In genomic region chr13:26300140-26300539, GRCh38 we compare ENCODE assay signal across 12 cellular contexts. TPM values are rescaled to one million over a fixed set of nuclear protein-coding genes. Genes with fewer than 3 reads are reported as not detected.
DNase-seq lines count a peak whose midpoint lies in the region; ATAC-seq and TF ChIP-seq lines count a peak whose summit lies in the region.
"Had no signal": no experiment of that assay in that cellular context is flagged by ENCODE, and none has a peak within 500 bp of the region (broad histone marks: within the 10 kb centered on the region; RNA-seq: fewer than 3 reads in every experiment).

No MANE protein-coding gene starts in this region.

- H3K4me1 ChIP-seq in HCT116 (ENCODE audit: control insufficient read depth in 1 of 2, insufficient read depth in 2 of 2, low read length in 2 of 2): peaks cover 22 to 31% of the 10 kb centered on the region in 2 experiments

- peak; percentile 73 for ATAC-seq in HCT116
- ATAC-seq in GM18870 (IDR thresholded peaks at IDR 0.05; ENCODE audit: unreplicated experiment): no peak
- no peak for ATAC-seq in HG03378 (IDR thresholded peaks at IDR 0.05; ENCODE audit: unreplicated experiment)

- no peaks in the 10 kb centered on the region for H3K36me3 ChIP-seq in HCT116 (ENCODE audit: control insufficient read depth in 1 of 2, insufficient read depth in 2 of 2, low read length in 2 of 2)

- intact Hi-C loops in HCT116 (cut with micrococcal nuclease): no loop called here

- H3K4me3 ChIP-seq in AG10803 (ENCODE audit: low read length) (no peak overlapping the region), HCT116 (replicated peaks in 1 of 2; ENCODE audit: low read depth in 1 of 2, low read length in 2 of 2) (no peak overlapping the region; a peak in 1 of 4 replicates), astrocyte of the spinal cord (ENCODE audit: low read depth, low read length) (no peak overlapping the region)

- H3K9ac ChIP-seq in HCT116 (ENCODE audit: low read length): no peak overlapping the region

- TF ChIP-seq CTCF in AG10803 (conservative IDR thresholded peaks at IDR 0.05; ENCODE audit: low read length): no peak
- no peak for TF ChIP-seq CTCF in HCT116 (IDR thresholded peaks at IDR 0.05 in 2 of 3, conservative IDR thresholded peaks at IDR 0.05 in 1 of 3; ENCODE audit: borderline replicate concordance in 1 of 3, insufficient read depth in 1 of 3, low read depth in 2 of 3, low read length in 2 of 3)
- TF ChIP-seq CTCF in astrocyte of the spinal cord (IDR thresholded peaks at IDR 0.05; ENCODE audit: low read depth, low read length): no peak

- H4K20me1 ChIP-seq in HCT116 (ENCODE audit: insufficient read depth): no peaks in the 10 kb centered on the region

- in situ Hi-C loops in astrocyte of the spinal cord (cut with HindIII; ENCODE audit: low sequenced_read_pairs): no loop called here

- no peak overlapping the region for H3K27ac ChIP-seq in HCT116 (ENCODE audit: low read depth, low read length)

- peaks cover 74% of the 10 kb centered on the region for H3K79me2 ChIP-seq in HCT116 (ENCODE audit: insufficient read depth, low read length)

- no peak overlapping the region for H2AFZ ChIP-seq in HCT116 (ENCODE audit: low read depth, low read length, poor library complexity, severe bottlenecking)

- H3K27me3 ChIP-seq in HCT116 (ENCODE audit: insufficient read depth, low read length): no peaks in the 10 kb centered on the region

- DNase-seq in AG10803 (ENCODE audit: low read depth) (peak; percentile 31), HCT116 (ENCODE audit: low read depth, low spot score) (peak; percentile 19), astrocyte of the spinal cord (ENCODE audit: low read depth, low spot score) (peak; percentile 62), myocyte (ENCODE audit: low read depth) (peak; percentile 30), NCI-H2227 (lab: John Stamatoyannopoulos, UW; ENCODE audit: unreplicated experiment) (no peak), hippocampal formation (lab: John Stamatoyannopoulos, UW) (no peak)
- DNase-seq: activated CD8-positive, alpha-beta memory T cell treated with anti-CD3 and anti-CD28 coated beads, Interleukin-2, amount 50 U/mL, for 48 hours; islet precursor cell; NCI-H446 treated with DMSO at 0.1 percent for 48 hours; Right ventricle myocardium superior had no signal

- H3K4me2 ChIP-seq in HCT116 (ENCODE audit: low read length): peak overlapping the region; percentile 42

- no peak for TF ChIP-seq POLR2A in HCT116 (IDR thresholded peaks at IDR 0.05; ENCODE audit: borderline replicate concordance, extremely low read depth, insufficient read depth, insufficient read length)

- no peaks in the 10 kb centered on the region for H3K9me3 ChIP-seq in HCT116 (ENCODE audit: control insufficient read depth in 1 of 2, insufficient read depth in 1 of 2, low read depth in 1 of 2, low read length in 2 of 2)

- no TSS peak for BruUV-seq in HCT116 (replicated peaks; lab: Mats Ljungman, UMichigan)

- CTCF ChIA-PET in HCT116 (lab: Charles Lee): no interaction called here

- H3K9me2 ChIP-seq in HCT116 (ENCODE audit: insufficient read depth): no peaks in the 10 kb centered on the region

- POLR2A ChIA-PET in HCT116 (lab: Charles Lee): no interaction called here

- TF ChIP-seq RAD21 in HCT116 (IDR thresholded peaks at IDR 0.05; ENCODE audit: low read depth): no peak

- RAD21 ChIA-PET in HCT116 (lab: Charles Lee; ENCODE audit: low non-redundant PET in 1 of 2, low total read pairs in 2 of 2, uncharacterized antibody in 2 of 2, unreplicated experiment in 2 of 2): no interaction called here

TF ChIP-seq in HCT116, 20 proteins besides CTCF, POLR2A, EP300 and RAD21:
- TF ChIP-seq EGR1 (IDR thresholded peaks at IDR 0.05; ENCODE audit: low read depth): peak; percentile 81
- TF ChIP-seq FOSL1 (IDR thresholded peaks at IDR 0.05; ENCODE audit: low read depth): peak; percentile 47
- TF ChIP-seq ATF3 (IDR thresholded peaks at IDR 0.05): no peak

RNA-seq across cellular contexts. Expression of gene CDK8, which starts 46.2 kb away (rescaled TPM):
- total RNA-seq in HCT116 (2021; ENCODE audit: unreplicated experiment): 23.8 TPM
- 14.5 and 16.9 TPM in 2 replicates for polyA plus RNA-seq in HCT116 (2012)
- 12.7 and 15.1 TPM in 2 replicates for total RNA-seq in myocyte
- polyA plus RNA-seq in myocyte (2012): 8.2 TPM

Comparison
In these comparisons a context has a peak if more than half of its experiments do, and no peak if none do; other contexts are left out.
1. DNase-seq: peak in AG10803 (single experiment), HCT116 (single experiment), astrocyte of the spinal cord (single experiment) and myocyte (single experiment); none in NCI-H2227 (single experiment) and hippocampal formation (0 of 2).